14 cellular contexts compared by ENCODE assay signal in genomic region chr1:16068356-16069270, GRCh38. TPM values are rescaled to one million over a fixed set of nuclear protein-coding genes. Genes with fewer than 3 reads are reported as not detected.
DNase-seq lines count a peak whose midpoint lies in the region; ATAC-seq lines count a peak whose summit lies in the region.
"Had no signal": no experiment of that assay in that cellular context is flagged by ENCODE, and none has a peak within 500 bp of the region (broad histone marks: within the 10 kb centered on the region; RNA-seq: fewer than 3 reads in every experiment).

No MANE protein-coding gene starts in this region.

- H3K27me3 ChIP-seq in right cardiac atrium (ENCODE audit: control insufficient read depth, insufficient read depth): no peaks in the 10 kb centered on the region

- 55% methylated on average over 11 of the region's 11 CpGs for WGBS in right cardiac atrium

- no peaks in the 10 kb centered on the region for H3K9me3 ChIP-seq in right cardiac atrium (ENCODE audit: control insufficient read depth, low read length)
- H3K9me3 ChIP-seq: esophagus muscularis mucosa had no signal

- in situ Hi-C loops in G401 (cut with HindIII; ENCODE audit: low sequenced_read_pairs): no loop called here

- H3K4me1 ChIP-seq in right cardiac atrium (ENCODE audit: control insufficient read depth, insufficient read depth, low read length): peaks cover 10% of the 10 kb centered on the region

- ATAC-seq in right cardiac atrium (peak; percentile 65 to 68), HG02610 (IDR thresholded peaks at IDR 0.05; ENCODE audit: unreplicated experiment) (no peak)

- H3K27ac ChIP-seq in right cardiac atrium (ENCODE audit: low read length): peak overlapping the region; percentile 43
- H3K27ac ChIP-seq: esophagus muscularis mucosa had no signal

- DNase-seq in G401 (ENCODE audit: low spot score) (peak; percentile 96), anterior cingulate cortex (lab: John Stamatoyannopoulos, UW) (peak in 43 of 58 donors; percentile 7 to 72 (median 36)), right cardiac atrium (peak; percentile 52 to 79 (median 78)), renal cortical epithelial cell (ENCODE audit: low read depth) (peak; percentile 56), germinal center (ENCODE audit: low spot score) (no peak), RPMI8226 (no peak)
- DNase-seq in NK-92 treated with Interleukin-12 subunit alpha and Interleukin-12 subunit beta, amount 100 ng/mL, for 24 hours (lab: John Stamatoyannopoulos, UW): no peak
- DNase-seq: aorta; NCI-H524; stimulated activated CD4-positive, alpha-beta T cell treated with anti-CD3 and anti-CD28 coated beads, Interleukin-12 subunit alpha, Interleukin-12 subunit beta, amount 100 ng/mL, for 4 hours; SW 1271 had no signal

- H3K4me3 ChIP-seq in right cardiac atrium (ENCODE audit: low read length): no peak overlapping the region
- H3K4me3 ChIP-seq: esophagus muscularis mucosa had no signal

- intact Hi-C loops in right cardiac atrium (cut with DNase I): no loop called here

RNA-seq across cellular contexts. Expression of gene FAM131C, which starts 4.8 kb away (rescaled TPM):
- 0.88 and 1.3 TPM in 2 replicates for total RNA-seq in G401 (2014; rRNA removed; shearing (Covaris generic))
- 1 to 10 TPM; 2.6 to 6.1 (median 4.5) TPM for total RNA-seq in right cardiac atrium
- polyA plus RNA-seq in right cardiac atrium: 11.5 TPM
- 0.52 and 1.5 TPM in 2 replicates for total RNA-seq in renal cortical epithelial cell

RNA-seq across cellular contexts. Expression of gene CLCNKB, which starts 25.0 kb away (rescaled TPM):
- 1.3 TPM in 1 of 2 replicates, not detected in the other for total RNA-seq in G401 (2014; rRNA removed; shearing (Covaris generic))
- 1 to 10 TPM; 1.9 to 4.7 (median 4.1) TPM for total RNA-seq in right cardiac atrium
- 3.4 TPM for polyA plus RNA-seq in right cardiac atrium
- 0.35 and 0.60 TPM in 2 replicates for total RNA-seq in renal cortical epithelial cell

RNA-seq across cellular contexts. Expression of gene CLCNKA, which starts 46.8 kb away (rescaled TPM):
- 0.31 and 1.1 TPM in 2 replicates for total RNA-seq in G401 (2014; rRNA removed; shearing (Covaris generic))
- under 1 TPM; 0.31 to 0.93 (median 0.64) TPM for total RNA-seq in right cardiac atrium
- 0.52 TPM for polyA plus RNA-seq in right cardiac atrium
- total RNA-seq in renal cortical epithelial cell: 0.20 TPM in 1 of 2 replicates, not detected in the other

RNA-seq across cellular contexts. Expression of gene HSPB7, which starts 50.8 kb away (rescaled TPM):
- total RNA-seq in G401 (2014; rRNA removed; shearing (Covaris generic)): 3.2 and 7.1 TPM in 2 replicates
- total RNA-seq in right cardiac atrium: 1,000 to 10,000 TPM; 2,213 to 3,018 (median 2,419) TPM
- 3,985 TPM for polyA plus RNA-seq in right cardiac atrium
- total RNA-seq in renal cortical epithelial cell: 0.35 TPM in 2 replicates
- total RNA-seq: H1 had no signal
- polyA plus RNA-seq: H1 had no signal

Comparison
In these comparisons a context has a peak if more than half of its experiments do, and no peak if none do; other contexts are left out.
1. DNase-seq: peak in G401 (single experiment), anterior cingulate cortex (43 of 58), right cardiac atrium (3 of 3) and renal cortical epithelial cell (single experiment); none in germinal center (single experiment), RPMI8226 (single experiment) and NK-92 treated with Interleukin-12 subunit alpha and Interleukin-12 subunit beta, amount 100 ng/mL, for 24 hours (single experiment).